1 cellular context compared by ENCODE assay signal in the genomic region with DNA sequence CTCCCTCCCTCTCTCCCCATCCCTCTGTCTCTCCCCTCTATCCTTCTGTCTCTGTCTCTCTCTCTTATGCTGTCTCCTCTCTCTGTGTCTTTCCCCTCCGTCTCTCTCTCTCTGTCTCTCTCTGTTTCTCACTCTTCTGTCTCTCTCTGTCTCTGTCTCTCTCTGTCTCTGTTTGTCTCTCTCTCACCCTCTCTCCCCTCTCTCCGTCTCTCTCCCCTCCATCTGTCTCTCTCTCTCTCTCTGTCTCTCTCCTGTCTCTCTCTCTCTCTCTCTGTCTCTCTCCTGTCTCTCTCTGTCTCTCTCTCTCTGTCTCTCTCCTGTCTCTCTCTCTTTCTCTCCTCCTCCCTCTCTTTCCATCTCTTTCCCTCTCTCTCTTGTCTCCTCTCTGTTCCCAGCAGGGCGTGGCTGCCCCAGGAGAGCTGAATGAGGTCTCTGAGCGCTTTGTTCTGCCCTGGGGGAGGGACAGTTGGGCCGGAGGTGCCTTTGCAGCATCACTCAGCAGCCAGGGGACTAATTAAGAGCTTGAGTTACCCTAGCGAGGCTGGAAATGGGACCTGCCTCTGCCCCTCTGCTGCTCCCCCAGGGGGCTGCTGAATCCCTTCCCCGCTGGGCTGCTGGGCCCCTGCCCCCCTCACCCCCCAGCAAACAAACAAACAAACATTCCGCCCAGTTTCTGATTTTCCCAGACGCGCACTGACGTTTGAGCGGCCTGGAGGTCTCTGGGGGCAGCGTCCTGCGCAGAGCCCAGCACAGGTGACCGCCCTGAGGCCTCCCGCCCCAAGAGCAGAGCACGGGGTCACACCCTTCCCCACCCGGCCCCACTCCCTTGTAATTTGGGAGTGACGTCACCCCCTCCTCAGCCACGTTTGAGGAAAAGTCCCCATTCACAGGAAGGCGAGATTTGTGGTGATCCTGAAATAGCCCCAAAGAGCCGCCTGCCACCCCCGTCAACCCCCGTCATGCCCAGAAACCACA.
TF ChIP-seq lines count a peak whose summit lies in the region.

No MANE protein-coding gene starts in this region.

TF ChIP-seq in HCT116, 20 proteins besides CTCF, POLR2A, EP300 and RAD21 (continued from another document):
- no peak for TF ChIP-seq TCF7L2 (IDR thresholded peaks at IDR 0.05; ENCODE audit: borderline replicate concordance, extremely low read depth, insufficient read depth, insufficient read length)
- TF ChIP-seq, protein P1, sequence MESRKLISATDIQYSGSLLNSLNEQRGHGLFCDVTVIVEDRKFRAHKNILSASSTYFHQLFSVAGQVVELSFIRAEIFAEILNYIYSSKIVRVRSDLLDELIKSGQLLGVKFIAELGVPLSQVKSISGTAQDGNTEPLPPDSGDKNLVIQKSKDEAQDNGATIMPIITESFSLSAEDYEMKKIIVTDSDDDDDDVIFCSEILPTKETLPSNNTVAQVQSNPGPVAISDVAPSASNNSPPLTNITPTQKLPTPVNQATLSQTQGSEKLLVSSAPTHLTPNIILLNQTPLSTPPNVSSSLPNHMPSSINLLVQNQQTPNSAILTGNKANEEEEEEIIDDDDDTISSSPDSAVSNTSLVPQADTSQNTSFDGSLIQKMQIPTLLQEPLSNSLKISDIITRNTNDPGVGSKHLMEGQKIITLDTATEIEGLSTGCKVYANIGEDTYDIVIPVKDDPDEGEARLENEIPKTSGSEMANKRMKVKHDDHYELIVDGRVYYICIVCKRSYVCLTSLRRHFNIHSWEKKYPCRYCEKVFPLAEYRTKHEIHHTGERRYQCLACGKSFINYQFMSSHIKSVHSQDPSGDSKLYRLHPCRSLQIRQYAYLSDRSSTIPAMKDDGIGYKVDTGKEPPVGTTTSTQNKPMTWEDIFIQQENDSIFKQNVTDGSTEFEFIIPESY (IDR thresholded peaks at IDR 0.05; ENCODE audit: extremely low read depth, insufficient replicate concordance, low read length) = no peak
- TF ChIP-seq, protein P2, sequence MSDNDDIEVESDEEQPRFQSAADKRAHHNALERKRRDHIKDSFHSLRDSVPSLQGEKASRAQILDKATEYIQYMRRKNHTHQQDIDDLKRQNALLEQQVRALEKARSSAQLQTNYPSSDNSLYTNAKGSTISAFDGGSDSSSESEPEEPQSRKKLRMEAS (IDR thresholded peaks at IDR 0.05) = no peak
- TF ChIP-seq, protein P3, sequence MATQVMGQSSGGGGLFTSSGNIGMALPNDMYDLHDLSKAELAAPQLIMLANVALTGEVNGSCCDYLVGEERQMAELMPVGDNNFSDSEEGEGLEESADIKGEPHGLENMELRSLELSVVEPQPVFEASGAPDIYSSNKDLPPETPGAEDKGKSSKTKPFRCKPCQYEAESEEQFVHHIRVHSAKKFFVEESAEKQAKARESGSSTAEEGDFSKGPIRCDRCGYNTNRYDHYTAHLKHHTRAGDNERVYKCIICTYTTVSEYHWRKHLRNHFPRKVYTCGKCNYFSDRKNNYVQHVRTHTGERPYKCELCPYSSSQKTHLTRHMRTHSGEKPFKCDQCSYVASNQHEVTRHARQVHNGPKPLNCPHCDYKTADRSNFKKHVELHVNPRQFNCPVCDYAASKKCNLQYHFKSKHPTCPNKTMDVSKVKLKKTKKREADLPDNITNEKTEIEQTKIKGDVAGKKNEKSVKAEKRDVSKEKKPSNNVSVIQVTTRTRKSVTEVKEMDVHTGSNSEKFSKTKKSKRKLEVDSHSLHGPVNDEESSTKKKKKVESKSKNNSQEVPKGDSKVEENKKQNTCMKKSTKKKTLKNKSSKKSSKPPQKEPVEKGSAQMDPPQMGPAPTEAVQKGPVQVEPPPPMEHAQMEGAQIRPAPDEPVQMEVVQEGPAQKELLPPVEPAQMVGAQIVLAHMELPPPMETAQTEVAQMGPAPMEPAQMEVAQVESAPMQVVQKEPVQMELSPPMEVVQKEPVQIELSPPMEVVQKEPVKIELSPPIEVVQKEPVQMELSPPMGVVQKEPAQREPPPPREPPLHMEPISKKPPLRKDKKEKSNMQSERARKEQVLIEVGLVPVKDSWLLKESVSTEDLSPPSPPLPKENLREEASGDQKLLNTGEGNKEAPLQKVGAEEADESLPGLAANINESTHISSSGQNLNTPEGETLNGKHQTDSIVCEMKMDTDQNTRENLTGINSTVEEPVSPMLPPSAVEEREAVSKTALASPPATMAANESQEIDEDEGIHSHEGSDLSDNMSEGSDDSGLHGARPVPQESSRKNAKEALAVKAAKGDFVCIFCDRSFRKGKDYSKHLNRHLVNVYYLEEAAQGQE (IDR thresholded peaks at IDR 0.05; ENCODE audit: low read depth) = no peak
- TF ChIP-seq SP1 (IDR thresholded peaks at IDR 0.05; ENCODE audit: low read depth) = no peak
- no peak for TF ChIP-seq SRF (IDR thresholded peaks at IDR 0.05; ENCODE audit: low read depth)
- TF ChIP-seq CEBPB (IDR thresholded peaks at IDR 0.05; ENCODE audit: low read depth) = no peak
- TF ChIP-seq FOSL1 (IDR thresholded peaks at IDR 0.05; ENCODE audit: low read depth) = no peak
- no peak for TF ChIP-seq POLR2AphosphoS5 (IDR thresholded peaks at IDR 0.05; ENCODE audit: low read depth, low read length)
- no peak for TF ChIP-seq CBX3 (IDR thresholded peaks at IDR 0.05; ENCODE audit: low read depth)
- TF ChIP-seq ZFX (IDR thresholded peaks at IDR 0.05) = no peak
- no peak for TF ChIP-seq ZNF274 (IDR thresholded peaks at IDR 0.05; ENCODE audit: low read depth, low read length)
- TF ChIP-seq EZH2 (IDR thresholded peaks at IDR 0.05) = no peak
- no peak for TF ChIP-seq ELF1 (IDR thresholded peaks at IDR 0.05; ENCODE audit: borderline replicate concordance, low read depth)
